Comparison of ENCODE assay signal across 17 cellular contexts in genomic region chr5:1765880-1766235, GRCh38.
"Had no signal": no experiment of that assay in that cellular context is flagged by ENCODE, and none has a peak within 500 bp of the region (broad histone marks: within the 10 kb centered on the region; RNA-seq: fewer than 3 reads in every experiment).

No MANE protein-coding gene starts in this region.

- H3K4me1 ChIP-seq: colonic mucosa, foreskin keratinocyte, heart left ventricle, psoas muscle had no signal

- FAIRE-seq: endothelial cell of umbilical vein, small intestine had no signal

- H3K27me3 ChIP-seq: colonic mucosa, foreskin keratinocyte had no signal

- H3K9me3 Mint-ChIP-seq: naive thymus-derived CD4-positive, alpha-beta T cell; nephron progenitor cell had no signal

- H3K4me3 ChIP-seq: colonic mucosa, heart left ventricle, psoas muscle had no signal

- H3K36me3 ChIP-seq: colonic mucosa, heart left ventricle had no signal

- DNase-seq: colonic mucosa; dermis blood vessel endothelial cell; erythroblast; foreskin keratinocyte; hippocampal formation; mammary epithelial cell; naive thymus-derived CD4-positive, alpha-beta T cell; nephron progenitor cell; psoas muscle; retina; small intestine; stimulated activated CD4-positive, alpha-beta T cell treated with anti-CD3 and anti-CD28 coated beads, Interleukin-12 subunit alpha, Interleukin-12 subunit beta, amount 100 ng/mL, for 4 hours; stimulated activated naive CD4-positive, alpha-beta T cell treated with Interleukin-2 at 50 U/mL for 16 hours; trophoblast cell had no signal

- H3K27ac Mint-ChIP-seq: naive thymus-derived CD4-positive, alpha-beta T cell; nephron progenitor cell had no signal

- H3K27ac ChIP-seq: colonic mucosa, foreskin keratinocyte, heart left ventricle, psoas muscle had no signal

- H3K36me3 Mint-ChIP-seq: naive thymus-derived CD4-positive, alpha-beta T cell had no signal

- H3K9me3 ChIP-seq: colonic mucosa, heart left ventricle, psoas muscle had no signal

- ATAC-seq: foreskin keratinocyte; heart left ventricle; left lobe of liver; naive thymus-derived CD4-positive, alpha-beta T cell; psoas muscle had no signal

- H3K4me3 Mint-ChIP-seq: naive thymus-derived CD4-positive, alpha-beta T cell; nephron progenitor cell had no signal
